31 cellular contexts compared by ENCODE assay signal in genomic region chr12:29653286-29653685, GRCh38.
"Had no signal": no experiment of that assay in that cellular context is flagged by ENCODE, and none has a peak within 500 bp of the region (broad histone marks: within the 10 kb centered on the region; RNA-seq: fewer than 3 reads in every experiment).

No MANE protein-coding gene starts in this region.

- H3K9me3 ChIP-seq: ascending aorta had no signal

- H3K27ac Mint-ChIP-seq: activated B cell treated with CpG ODN at 0.5 μM for 24 hours; activated CD4-positive, alpha-beta memory T cell treated with anti-CD3 and anti-CD28 coated beads, Interleukin-2, amount 10 ng/mL, durations not matched to agents 7 days and 5 days; activated CD4-positive, alpha-beta T cell treated with anti-CD3 and anti-CD28 coated beads, Interleukin-2, amount 10 ng/mL, durations not matched to agents 24 days and 14 days; activated CD8-positive, alpha-beta memory T cell treated with anti-CD3 and anti-CD28 coated beads, Interleukin-2, amount 10 ng/mL, durations not matched to agents 7 days and 5 days; activated CD8-positive, alpha-beta T cell treated with anti-CD3 and anti-CD28 coated beads, Interleukin-2, amount 10 ng/mL, durations not matched to agents 7 days and 5 days; activated naive CD4-positive, alpha-beta T cell treated with anti-CD3 and anti-CD28 coated beads, Interleukin-2, amount 10 ng/mL, durations not matched to agents 7 days and 5 days; activated naive CD4-positive, alpha-beta T cell treated with anti-CD3 and anti-CD28 coated beads, Interleukin-2, amount 50 U/mL, for 24 hours; activated naive CD8-positive, alpha-beta T cell; activated naive CD8-positive, alpha-beta T cell treated with anti-CD3 and anti-CD28 coated beads, Interleukin-2, amount 10 ng/mL, durations not matched to agents 7 days and 5 days; activated naive CD8-positive, alpha-beta T cell treated with anti-CD3 and anti-CD28 coated beads, Interleukin-2, amount 50 U/mL, for 24 hours; activated T-cell treated with anti-CD3 and anti-CD28 coated beads, Interleukin-2, amount 50 U/mL, for 24 hours; activated T-helper 2 cell treated with anti-CD3 and anti-CD28 coated beads, Interferon-gamma antibody, Interleukin-2, Interleukin-4, amounts not matched to agents 10 μg/mL and 5 μg/mL and 100 μg/mL, durations not matched to agents 14 hours and 24 hours and 36 hours; brain; T-helper 2 cell treated with Interferon-gamma antibody and Interleukin-4, amounts not matched to agents 5 μg/mL and 100 μg/mL, for 36 hours had no signal

- DNase-seq: activated B cell treated with CpG ODN at 0.5 μM for 24 hours; activated CD4-positive, alpha-beta memory T cell treated with anti-CD3 and anti-CD28 coated beads, Interleukin-2, amount 10 ng/mL, durations not matched to agents 7 days and 5 days; activated CD4-positive, alpha-beta T cell treated with anti-CD3 and anti-CD28 coated beads for 4 hours; activated CD4-positive, alpha-beta T cell treated with anti-CD3 and anti-CD28 coated beads, Interleukin-2, amount 10 ng/mL, durations not matched to agents 24 days and 14 days; activated CD4-positive, alpha-beta T cell treated with anti-CD3 and anti-CD28 coated beads, Interleukin-2, amount 50 U/mL, for 1 hour; activated CD4-positive, alpha-beta T cell treated with anti-CD3 and anti-CD28 coated beads, Interleukin-2, amount 50 U/mL, for 4 hours; activated CD4-positive, CD25-positive, alpha-beta regulatory T cell treated with anti-CD3 and anti-CD28 coated beads, Interleukin-2, amount 50 U/mL, for 72 hours; activated CD8-positive, alpha-beta memory T cell treated with anti-CD3 and anti-CD28 coated beads for 24 hours; activated CD8-positive, alpha-beta memory T cell treated with anti-CD3 and anti-CD28 coated beads, Interleukin-2, amount 10 ng/mL, durations not matched to agents 7 days and 5 days; activated CD8-positive, alpha-beta memory T cell treated with anti-CD3 and anti-CD28 coated beads, Interleukin-2, amount 50 U/mL, for 48 hours; activated CD8-positive, alpha-beta T cell treated with anti-CD3 and anti-CD28 coated beads, Interleukin-2, amount 10 ng/mL, durations not matched to agents 7 days and 5 days; activated effector memory CD4-positive, alpha-beta T cell treated with Interleukin-2 at 50 U/mL for 16 hours; activated gamma-delta T cell; activated naive CD4-positive, alpha-beta T cell treated with anti-CD3 and anti-CD28 coated beads, Interleukin-2, amount 10 ng/mL, durations not matched to agents 7 days and 5 days; activated naive CD4-positive, alpha-beta T cell treated with Interleukin-2 at 50 U/mL for 16 hours; activated naive CD8-positive, alpha-beta T cell treated with anti-CD3 and anti-CD28 coated beads, Interleukin-2, amount 10 ng/mL, durations not matched to agents 7 days and 5 days; activated naive CD8-positive, alpha-beta T cell treated with anti-CD3 and anti-CD28 coated beads, Interleukin-2, amount 50 U/mL, for 24 hours; activated T-cell treated with anti-CD3 and anti-CD28 coated beads, Interleukin-2, amount 50 U/mL, for 24 hours; activated T-cell treated with anti-CD3 and anti-CD28 coated beads, Interleukin-2, amount 50 U/mL, for 48 hours; amygdala; anterior cingulate cortex; central memory CD4-positive, alpha-beta T cell; T-helper 2 cell; T-helper 9 cell had no signal

- H3K9me3 Mint-ChIP-seq: activated B cell treated with CpG ODN at 0.5 μM for 24 hours; activated CD4-positive, alpha-beta memory T cell treated with anti-CD3 and anti-CD28 coated beads, Interleukin-2, amount 10 ng/mL, durations not matched to agents 7 days and 5 days; activated CD4-positive, alpha-beta T cell treated with anti-CD3 and anti-CD28 coated beads, Interleukin-2, amount 10 ng/mL, durations not matched to agents 24 days and 14 days; activated naive CD4-positive, alpha-beta T cell treated with anti-CD3 and anti-CD28 coated beads, Interleukin-2, amount 10 ng/mL, durations not matched to agents 7 days and 5 days; activated naive CD4-positive, alpha-beta T cell treated with anti-CD3 and anti-CD28 coated beads, Interleukin-2, amount 50 U/mL, for 24 hours; activated naive CD8-positive, alpha-beta T cell treated with anti-CD3 and anti-CD28 coated beads, Interleukin-2, amount 10 ng/mL, durations not matched to agents 7 days and 5 days; activated naive CD8-positive, alpha-beta T cell treated with anti-CD3 and anti-CD28 coated beads, Interleukin-2, amount 50 U/mL, for 24 hours; activated T-cell treated with anti-CD3 and anti-CD28 coated beads, Interleukin-2, amount 50 U/mL, for 24 hours; activated T-helper 2 cell treated with anti-CD3 and anti-CD28 coated beads, Interferon-gamma antibody, Interleukin-2, Interleukin-4, amounts not matched to agents 10 μg/mL and 5 μg/mL and 100 μg/mL, durations not matched to agents 14 hours and 24 hours and 36 hours; T-helper 2 cell treated with Interferon-gamma antibody and Interleukin-4, amounts not matched to agents 5 μg/mL and 100 μg/mL, for 36 hours had no signal

- ATAC-seq: activated CD8-positive, alpha-beta memory T cell treated with anti-CD3 and anti-CD28 coated beads, Interleukin-2, amount 10 ng/mL, durations not matched to agents 7 days and 5 days; activated CD8-positive, alpha-beta T cell treated with anti-CD3 and anti-CD28 coated beads, Interleukin-2, amount 10 ng/mL, durations not matched to agents 7 days and 5 days; activated naive CD8-positive, alpha-beta T cell treated with anti-CD3 and anti-CD28 coated beads, Interleukin-2, amount 50 U/mL, for 24 hours had no signal

- H3K4me3 Mint-ChIP-seq: activated B cell treated with CpG ODN at 0.5 μM for 24 hours; activated CD4-positive, alpha-beta memory T cell treated with anti-CD3 and anti-CD28 coated beads, Interleukin-2, amount 10 ng/mL, durations not matched to agents 7 days and 5 days; activated CD4-positive, alpha-beta T cell treated with anti-CD3 and anti-CD28 coated beads, Interleukin-2, amount 10 ng/mL, durations not matched to agents 24 days and 14 days; activated CD8-positive, alpha-beta memory T cell treated with anti-CD3 and anti-CD28 coated beads, Interleukin-2, amount 10 ng/mL, durations not matched to agents 7 days and 5 days; activated CD8-positive, alpha-beta T cell treated with anti-CD3 and anti-CD28 coated beads, Interleukin-2, amount 10 ng/mL, durations not matched to agents 7 days and 5 days; activated naive CD4-positive, alpha-beta T cell treated with anti-CD3 and anti-CD28 coated beads, Interleukin-2, amount 10 ng/mL, durations not matched to agents 7 days and 5 days; activated naive CD4-positive, alpha-beta T cell treated with anti-CD3 and anti-CD28 coated beads, Interleukin-2, amount 50 U/mL, for 24 hours; activated naive CD8-positive, alpha-beta T cell; activated naive CD8-positive, alpha-beta T cell treated with anti-CD3 and anti-CD28 coated beads, Interleukin-2, amount 10 ng/mL, durations not matched to agents 7 days and 5 days; activated naive CD8-positive, alpha-beta T cell treated with anti-CD3 and anti-CD28 coated beads, Interleukin-2, amount 50 U/mL, for 24 hours; activated T-cell treated with anti-CD3 and anti-CD28 coated beads, Interleukin-2, amount 50 U/mL, for 24 hours; brain; T-helper 2 cell treated with Interferon-gamma antibody and Interleukin-4, amounts not matched to agents 5 μg/mL and 100 μg/mL, for 36 hours had no signal

- H3K36me3 Mint-ChIP-seq: activated CD8-positive, alpha-beta memory T cell treated with anti-CD3 and anti-CD28 coated beads, Interleukin-2, amount 10 ng/mL, durations not matched to agents 7 days and 5 days; activated naive CD4-positive, alpha-beta T cell treated with anti-CD3 and anti-CD28 coated beads, Interleukin-2, amount 10 ng/mL, durations not matched to agents 7 days and 5 days; activated naive CD4-positive, alpha-beta T cell treated with anti-CD3 and anti-CD28 coated beads, Interleukin-2, amount 50 U/mL, for 24 hours; activated naive CD8-positive, alpha-beta T cell; activated naive CD8-positive, alpha-beta T cell treated with anti-CD3 and anti-CD28 coated beads, Interleukin-2, amount 10 ng/mL, durations not matched to agents 7 days and 5 days had no signal

- H3K4me3 ChIP-seq: ascending aorta had no signal

- H3K27me3 Mint-ChIP-seq: activated B cell treated with CpG ODN at 0.5 μM for 24 hours; activated CD4-positive, alpha-beta memory T cell treated with anti-CD3 and anti-CD28 coated beads, Interleukin-2, amount 10 ng/mL, durations not matched to agents 7 days and 5 days; activated CD4-positive, alpha-beta T cell treated with anti-CD3 and anti-CD28 coated beads, Interleukin-2, amount 10 ng/mL, durations not matched to agents 24 days and 14 days; activated CD8-positive, alpha-beta memory T cell treated with anti-CD3 and anti-CD28 coated beads, Interleukin-2, amount 10 ng/mL, durations not matched to agents 7 days and 5 days; activated naive CD4-positive, alpha-beta T cell treated with anti-CD3 and anti-CD28 coated beads, Interleukin-2, amount 10 ng/mL, durations not matched to agents 7 days and 5 days; activated naive CD8-positive, alpha-beta T cell treated with anti-CD3 and anti-CD28 coated beads, Interleukin-2, amount 50 U/mL, for 24 hours had no signal

- H3K27me3 ChIP-seq: ascending aorta had no signal

- FAIRE-seq: TTC549 had no signal

- H3K4me1 Mint-ChIP-seq: activated B cell treated with CpG ODN at 0.5 μM for 24 hours; activated CD4-positive, alpha-beta memory T cell treated with anti-CD3 and anti-CD28 coated beads, Interleukin-2, amount 10 ng/mL, durations not matched to agents 7 days and 5 days; activated CD4-positive, alpha-beta T cell treated with anti-CD3 and anti-CD28 coated beads, Interleukin-2, amount 10 ng/mL, durations not matched to agents 24 days and 14 days; activated CD8-positive, alpha-beta memory T cell treated with anti-CD3 and anti-CD28 coated beads, Interleukin-2, amount 10 ng/mL, durations not matched to agents 7 days and 5 days; activated naive CD4-positive, alpha-beta T cell treated with anti-CD3 and anti-CD28 coated beads, Interleukin-2, amount 10 ng/mL, durations not matched to agents 7 days and 5 days; activated naive CD4-positive, alpha-beta T cell treated with anti-CD3 and anti-CD28 coated beads, Interleukin-2, amount 50 U/mL, for 24 hours; activated naive CD8-positive, alpha-beta T cell treated with anti-CD3 and anti-CD28 coated beads, Interleukin-2, amount 10 ng/mL, durations not matched to agents 7 days and 5 days; activated naive CD8-positive, alpha-beta T cell treated with anti-CD3 and anti-CD28 coated beads, Interleukin-2, amount 50 U/mL, for 24 hours had no signal
